Comparison of ENCODE assay signal across 17 cellular contexts in the genomic region with DNA sequence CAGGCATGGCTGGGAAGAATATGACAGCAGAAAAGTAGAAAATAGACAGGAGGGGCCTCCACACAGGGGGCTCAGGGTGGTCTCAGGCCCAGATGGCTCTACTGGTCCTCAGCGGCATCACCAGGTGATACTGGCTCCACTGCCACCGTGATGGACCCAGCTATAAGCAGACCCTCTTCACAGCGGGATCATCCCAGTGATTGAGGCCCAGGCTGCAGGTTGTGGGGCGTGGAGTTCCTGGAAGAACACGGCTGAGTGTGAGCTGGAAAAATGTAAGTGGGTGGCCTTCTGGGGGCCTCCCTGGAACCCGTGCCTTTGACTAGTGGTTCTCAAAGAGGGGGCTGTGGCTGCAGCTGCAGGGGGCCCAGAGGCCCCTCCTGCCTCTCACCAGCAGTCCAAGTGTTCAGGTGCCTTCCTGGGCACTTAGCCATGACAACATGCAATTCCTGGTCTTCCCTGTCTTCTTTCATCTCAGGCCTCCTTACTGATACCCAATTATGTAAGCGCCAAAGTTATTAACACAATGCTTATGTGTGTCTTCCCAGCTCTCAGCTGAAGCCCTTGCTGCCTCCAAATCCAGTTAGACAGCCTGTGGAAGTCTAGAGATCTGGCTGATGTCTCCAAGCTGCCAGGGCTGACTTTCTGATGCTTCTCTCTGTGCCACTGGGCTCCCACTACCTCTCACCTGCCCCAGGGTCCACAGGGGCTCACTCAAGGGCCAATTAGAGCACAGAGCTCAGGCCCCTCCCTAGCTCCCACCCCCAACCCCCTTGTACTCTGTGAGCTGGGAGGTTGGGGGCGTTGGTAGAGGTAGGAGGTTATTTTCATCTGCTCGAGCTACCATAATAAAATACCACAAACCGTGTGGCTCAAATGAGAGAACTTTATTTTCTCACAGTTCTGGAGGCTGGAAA.
"Had no signal": no experiment of that assay in that cellular context is flagged by ENCODE, and none has a peak within 500 bp of the region (broad histone marks: within the 10 kb centered on the region; RNA-seq: fewer than 3 reads in every experiment).

No MANE protein-coding gene starts in this region.

- ATAC-seq: naive thymus-derived CD4-positive, alpha-beta T cell; pancreas; right cardiac atrium; stimulated activated memory B cell treated with anti-CD40 and anti-IgM and Interleukin-4, amounts not matched to agents 10 μg/mL and 1 μg/mL and 100 μg/mL, for 72 hours had no signal

- H3K36me3 ChIP-seq: heart left ventricle, pancreas, tibial artery had no signal

- H3K36me3 Mint-ChIP-seq: naive thymus-derived CD4-positive, alpha-beta T cell; stimulated activated memory B cell treated with anti-CD40 and anti-IgM and Interleukin-4, amounts not matched to agents 10 μg/mL and 1 μg/mL and 100 μg/mL, for 72 hours had no signal

- H3K4me3 ChIP-seq: heart left ventricle, pancreas, smooth muscle cell, tibial artery had no signal

- H3K4me1 ChIP-seq: heart left ventricle, pancreas, tibial artery had no signal

- H3K4me2 ChIP-seq: smooth muscle cell had no signal

- H3K27me3 ChIP-seq: heart left ventricle, pancreas had no signal

- H3K27me3 Mint-ChIP-seq: dendritic cell treated with granulocyte-macrophage colony-stimulating factor and Interleukin-4, amounts not matched to agents 40 ng/mL and 50 ng/mL, for 4 days; progenitor cell of endocrine pancreas; stimulated activated memory B cell treated with anti-CD40 and anti-IgM and Interleukin-4, amounts not matched to agents 10 μg/mL and 1 μg/mL and 100 μg/mL, for 72 hours; stimulated activated naive CD8-positive, alpha-beta T cell treated with anti-CD3 and anti-CD28 coated beads, Interleukin-15, Interleukin-2, amounts not matched to agents 100 ng/mL and 50 ng/mL, for 24 hours had no signal

- DNase-seq: heart left ventricle; hippocampal formation; kidney glomerular epithelial cell; mesendoderm; naive thymus-derived CD4-positive, alpha-beta T cell; nucleus accumbens; right cardiac atrium; stimulated activated CD4-positive, alpha-beta T cell treated with anti-CD3 and anti-CD28 coated beads, Interleukin-4, amount 100 ng/mL, for 1 hour; stimulated activated CD8-positive, alpha-beta memory T cell treated with anti-CD3 and anti-CD28 coated beads, Interleukin-4, amount 100 ng/mL, for 48 hours had no signal

- H3K4me1 Mint-ChIP-seq: central memory CD8-positive, alpha-beta T cell; naive thymus-derived CD4-positive, alpha-beta T cell had no signal

- H3K27ac ChIP-seq: heart left ventricle, pancreas, tibial artery had no signal

- H3K27ac Mint-ChIP-seq: dendritic cell treated with granulocyte-macrophage colony-stimulating factor and Interleukin-4, amounts not matched to agents 40 ng/mL and 50 ng/mL, for 4 days; naive thymus-derived CD4-positive, alpha-beta T cell; progenitor cell of endocrine pancreas; stimulated activated memory B cell treated with anti-CD40 and anti-IgM and Interleukin-4, amounts not matched to agents 10 μg/mL and 1 μg/mL and 100 μg/mL, for 72 hours; stimulated activated naive CD8-positive, alpha-beta T cell treated with anti-CD3 and anti-CD28 coated beads, Interleukin-15, Interleukin-2, amounts not matched to agents 100 ng/mL and 50 ng/mL, for 24 hours had no signal

- H3K4me3 Mint-ChIP-seq: central memory CD8-positive, alpha-beta T cell; dendritic cell treated with granulocyte-macrophage colony-stimulating factor and Interleukin-4, amounts not matched to agents 40 ng/mL and 50 ng/mL, for 4 days; naive thymus-derived CD4-positive, alpha-beta T cell; stimulated activated memory B cell treated with anti-CD40 and anti-IgM and Interleukin-4, amounts not matched to agents 10 μg/mL and 1 μg/mL and 100 μg/mL, for 72 hours; stimulated activated naive CD8-positive, alpha-beta T cell treated with anti-CD3 and anti-CD28 coated beads, Interleukin-15, Interleukin-2, amounts not matched to agents 100 ng/mL and 50 ng/mL, for 24 hours had no signal

- H3K9me3 Mint-ChIP-seq: central memory CD8-positive, alpha-beta T cell; dendritic cell treated with granulocyte-macrophage colony-stimulating factor and Interleukin-4, amounts not matched to agents 40 ng/mL and 50 ng/mL, for 4 days; stimulated activated memory B cell treated with anti-CD40 and anti-IgM and Interleukin-4, amounts not matched to agents 10 μg/mL and 1 μg/mL and 100 μg/mL, for 72 hours; stimulated activated naive CD8-positive, alpha-beta T cell treated with anti-CD3 and anti-CD28 coated beads, Interleukin-15, Interleukin-2, amounts not matched to agents 100 ng/mL and 50 ng/mL, for 24 hours had no signal

- H3K9me3 ChIP-seq: heart left ventricle, pancreas, tibial artery had no signal
